21 cellular contexts compared by ENCODE assay signal in the genomic region with DNA sequence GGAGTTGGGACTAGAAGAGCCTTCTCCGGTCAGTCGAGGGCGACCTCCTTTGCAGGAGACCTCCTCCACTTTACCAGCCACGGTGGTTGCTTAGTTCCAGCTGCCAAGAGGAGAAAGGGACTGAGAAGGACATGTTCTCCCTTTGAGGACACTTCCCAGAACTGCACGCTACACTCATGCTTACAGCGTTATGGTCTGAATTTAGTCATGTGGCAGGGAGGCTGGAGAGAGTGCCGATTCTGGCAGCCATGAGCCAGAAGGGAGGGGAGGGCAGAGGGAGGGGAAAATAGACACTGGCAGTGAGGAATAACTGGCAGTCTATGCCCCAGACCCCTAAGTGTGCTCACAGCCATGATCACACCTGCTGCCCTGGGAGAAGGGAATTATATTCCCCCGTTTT.
"Had no signal": no experiment of that assay in that cellular context is flagged by ENCODE, and none has a peak within 500 bp of the region (broad histone marks: within the 10 kb centered on the region; RNA-seq: fewer than 3 reads in every experiment).

No MANE protein-coding gene starts in this region.

- H3K4me3 ChIP-seq: ascending aorta, coronary artery, gastrocnemius medialis, lower lobe of right lung, ovary, sigmoid colon, spleen, thoracic aorta, upper lobe of right lung had no signal

- H3K27ac ChIP-seq: ascending aorta, coronary artery, gastrocnemius medialis, lower lobe of right lung, ovary, sigmoid colon, spleen, thoracic aorta, upper lobe of right lung had no signal

- ATAC-seq: activated naive CD8-positive, alpha-beta T cell treated with anti-CD3 and anti-CD28 coated beads, Interleukin-2, amount 50 U/mL, for 24 hours; activated T-cell treated with anti-CD3 and anti-CD28 coated beads, Interleukin-2, amount 50 U/mL, for 4 hours; lower lobe of right lung; naive thymus-derived CD8-positive, alpha-beta T cell; stimulated activated memory B cell treated with anti-CD40 and anti-IgM and Interleukin-4, amounts not matched to agents 10 μg/mL and 1 μg/mL and 100 μg/mL, for 72 hours; upper lobe of right lung had no signal

- H3K36me3 ChIP-seq: ascending aorta, gastrocnemius medialis, lower lobe of right lung, ovary, sigmoid colon, spleen, thoracic aorta, upper lobe of right lung had no signal

- H3K9me3 ChIP-seq: ascending aorta, gastrocnemius medialis, lower lobe of right lung, ovary, sigmoid colon, thoracic aorta, upper lobe of right lung had no signal

- H3K4me3 Mint-ChIP-seq: activated naive CD4-positive, alpha-beta T cell treated with anti-CD3 and anti-CD28 coated beads, Interleukin-2, amount 10 ng/mL, durations not matched to agents 7 days and 5 days; activated naive CD8-positive, alpha-beta T cell treated with anti-CD3 and anti-CD28 coated beads, Interleukin-2, amount 50 U/mL, for 24 hours; activated T-cell treated with anti-CD3 and anti-CD28 coated beads, Interleukin-2, amount 50 U/mL, for 4 hours; naive thymus-derived CD8-positive, alpha-beta T cell; stimulated activated memory B cell treated with anti-CD40 and anti-IgM and Interleukin-4, amounts not matched to agents 10 μg/mL and 1 μg/mL and 100 μg/mL, for 72 hours had no signal

- H3K36me3 Mint-ChIP-seq: activated naive CD4-positive, alpha-beta T cell treated with anti-CD3 and anti-CD28 coated beads, Interleukin-2, amount 10 ng/mL, durations not matched to agents 7 days and 5 days; naive thymus-derived CD8-positive, alpha-beta T cell; stimulated activated memory B cell treated with anti-CD40 and anti-IgM and Interleukin-4, amounts not matched to agents 10 μg/mL and 1 μg/mL and 100 μg/mL, for 72 hours had no signal

- H3K4me1 ChIP-seq: ascending aorta, gastrocnemius medialis, sigmoid colon, upper lobe of right lung had no signal

- H3K27me3 ChIP-seq: ascending aorta, ovary had no signal

- H3K4me1 Mint-ChIP-seq: activated naive CD4-positive, alpha-beta T cell treated with anti-CD3 and anti-CD28 coated beads, Interleukin-2, amount 10 ng/mL, durations not matched to agents 7 days and 5 days; activated naive CD8-positive, alpha-beta T cell treated with anti-CD3 and anti-CD28 coated beads, Interleukin-2, amount 50 U/mL, for 24 hours; stimulated activated memory B cell treated with anti-CD40 and anti-IgM and Interleukin-4, amounts not matched to agents 10 μg/mL and 1 μg/mL and 100 μg/mL, for 72 hours had no signal

- DNase-seq: activated CD4-positive, alpha-beta T cell treated with anti-CD3 and anti-CD28 coated beads, Interleukin-2, amount 50 U/mL, for 1 hour; activated CD8-positive, alpha-beta memory T cell treated with anti-CD3 and anti-CD28 coated beads, Interleukin-2, amount 50 U/mL, for 4 hours; activated effector memory CD4-positive, alpha-beta T cell treated with Interleukin-2 at 50 U/mL for 16 hours; activated naive CD4-positive, alpha-beta T cell treated with anti-CD3 and anti-CD28 coated beads, Interleukin-2, amount 10 ng/mL, durations not matched to agents 7 days and 5 days; activated naive CD8-positive, alpha-beta T cell treated with anti-CD3 and anti-CD28 coated beads, Interleukin-2, amount 50 U/mL, for 24 hours; activated T-cell treated with anti-CD3 and anti-CD28 coated beads, Interleukin-2, amount 50 U/mL, for 4 hours; gastrocnemius medialis; head of caudate nucleus; kidney glomerular epithelial cell; lower lobe of right lung; naive thymus-derived CD8-positive, alpha-beta T cell; ovary; sigmoid colon; spleen; stimulated activated CD4-positive, alpha-beta T cell treated with anti-CD3 and anti-CD28 coated beads, Interleukin-4, amount 100 ng/mL, for 4 hours; T1000; upper lobe of right lung had no signal

- H3K9me3 Mint-ChIP-seq: activated naive CD4-positive, alpha-beta T cell treated with anti-CD3 and anti-CD28 coated beads, Interleukin-2, amount 10 ng/mL, durations not matched to agents 7 days and 5 days; activated naive CD8-positive, alpha-beta T cell treated with anti-CD3 and anti-CD28 coated beads, Interleukin-2, amount 50 U/mL, for 24 hours; activated T-cell treated with anti-CD3 and anti-CD28 coated beads, Interleukin-2, amount 50 U/mL, for 4 hours; stimulated activated memory B cell treated with anti-CD40 and anti-IgM and Interleukin-4, amounts not matched to agents 10 μg/mL and 1 μg/mL and 100 μg/mL, for 72 hours had no signal

- H3K27ac Mint-ChIP-seq: activated naive CD4-positive, alpha-beta T cell treated with anti-CD3 and anti-CD28 coated beads, Interleukin-2, amount 10 ng/mL, durations not matched to agents 7 days and 5 days; activated naive CD8-positive, alpha-beta T cell treated with anti-CD3 and anti-CD28 coated beads, Interleukin-2, amount 50 U/mL, for 24 hours; stimulated activated memory B cell treated with anti-CD40 and anti-IgM and Interleukin-4, amounts not matched to agents 10 μg/mL and 1 μg/mL and 100 μg/mL, for 72 hours had no signal
